In genomic region chr1:156583821-156584622, GRCh38 we compare ENCODE assay signal across 8 cellular contexts. TPM values are rescaled to one million over a fixed set of nuclear protein-coding genes. Genes with fewer than 3 reads are reported as not detected.
A peak's percentile ranks its signal among the peaks of the same experiment; 100 is the strongest.
DNase-seq lines count a peak whose midpoint lies in the region; ATAC-seq, FAIRE-seq and TF ChIP-seq lines count a peak whose summit lies in the region.

No MANE protein-coding gene starts in this region.

- no peak for FAIRE-seq in kidney (lab: Jason Lieb, UNC)

- POLR2A ChIA-PET in AG04449 (lab: Yijun Ruan, JAX), result no interaction called here

- H3K4me3 ChIP-seq in AG04449 (ENCODE audit: low read depth, low read length), result no peak overlapping the region
- H3K4me3 ChIP-seq in kidney (ENCODE audit: low read length in 2 of 2), result no peak overlapping the region

- intact Hi-C loops in kidney (cut with DNase I), result no loop called here

- no peak for ATAC-seq in HG03469 (IDR thresholded peaks at IDR 0.05; ENCODE audit: unreplicated experiment)

- peak; percentile 81 for TF ChIP-seq CTCF in AG04449 (IDR thresholded peaks at IDR 0.05; ENCODE audit: insufficient read depth, low read length, missing control alignments)
- TF ChIP-seq CTCF in GM20000 (IDR thresholded peaks at IDR 0.05; ENCODE audit: extremely low read depth, missing control alignments), result peak; percentile 86
- peak; percentile 86 for TF ChIP-seq CTCF in VCaP (conservative IDR thresholded peaks at IDR 0.05)
- peak; percentile 96 for TF ChIP-seq CTCF in kidney (IDR thresholded peaks at IDR 0.05; ENCODE audit: borderline replicate concordance, extremely low read depth, insufficient read depth)

- H3K4me1 ChIP-seq in kidney (ENCODE audit: control insufficient read depth in 1 of 2, insufficient read depth in 1 of 2, low read depth in 1 of 2, low read length in 2 of 2), result no peaks in the 10 kb centered on the region

- no peak overlapping the region for H3K27ac ChIP-seq in VCaP
- no peak overlapping the region for H3K27ac ChIP-seq in kidney (ENCODE audit: low read depth in 2 of 2, low read length in 2 of 2)

- DNase-seq in AG04449 (ENCODE audit: low read depth, low spot score) (peak; percentile 40), GM20000 (ENCODE audit: low spot score) (peak; percentile 80), NCI-H2196 (lab: John Stamatoyannopoulos, UW; ENCODE audit: unreplicated experiment) (peak; percentile 83), T47D (ENCODE audit: low read depth in 1 of 2, low spot score in 1 of 2) (peak; percentile 75 to 90), kidney (no peak)
- peak; percentile 77 to 84 for DNase-seq in stimulated activated CD4-positive, alpha-beta T cell treated with anti-CD3 and anti-CD28 coated beads, Interleukin-2, amount 100 ng/mL, for 24 hours

- no peaks in the 10 kb centered on the region for H3K9me3 ChIP-seq in kidney (ENCODE audit: control insufficient read depth in 1 of 2, low read length in 2 of 2)

- H3K36me3 ChIP-seq in kidney (ENCODE audit: control insufficient read depth in 1 of 2, insufficient read depth in 2 of 2, low read length in 2 of 2), result no peaks in the 10 kb centered on the region

- H3K9ac ChIP-seq in kidney (ENCODE audit: low read length in 2 of 2), result no peak overlapping the region

- in situ Hi-C loops in T47D (cut with HindIII; ENCODE audit: low pct_unique_long_range_greater_than_20kb, low sequenced_read_pairs), result no loop called here

- CTCF ChIA-PET in AG04449 (lab: Yijun Ruan, JAX), result interaction anchor here (3.4 kb wide), 1 partner anchor 25 kb away, joined by 23 read pairs; no protein-coding TSS in a partner anchor

RNA-seq across cellular contexts. Expression of gene TTC24, which starts 4.5 kb away (rescaled TPM):
- 0.57 TPM for total RNA-seq in kidney
- not detected for polyA plus RNA-seq in kidney (ENCODE audit: insufficient read depth, low read depth, low replicate concordance)

RNA-seq across cellular contexts. Expression of gene NAXE, which starts 7.6 kb away (rescaled TPM):
- 78.0 TPM for total RNA-seq in kidney
- polyA plus RNA-seq in kidney (ENCODE audit: insufficient read depth, low read depth, low replicate concordance), result 221 TPM

RNA-seq across cellular contexts. Expression of gene IQGAP3, which starts 11.7 kb away (rescaled TPM):
- total RNA-seq in kidney, result 1.7 TPM
- polyA plus RNA-seq in kidney (ENCODE audit: insufficient read depth, low read depth, low replicate concordance), result 0.13 TPM

RNA-seq across cellular contexts. Expression of gene GPATCH4, which starts 17.3 kb away (rescaled TPM):
- total RNA-seq in kidney, result 24.0 TPM
- 26.2 TPM for polyA plus RNA-seq in kidney (ENCODE audit: insufficient read depth, low read depth, low replicate concordance)

RNA-seq across cellular contexts. Expression of gene HAPLN2, which starts 35.2 kb away (rescaled TPM):
- total RNA-seq in kidney, result 1.9 TPM
- polyA plus RNA-seq in kidney (ENCODE audit: insufficient read depth, low read depth, low replicate concordance), result 0.30 TPM
